In the genomic region with DNA sequence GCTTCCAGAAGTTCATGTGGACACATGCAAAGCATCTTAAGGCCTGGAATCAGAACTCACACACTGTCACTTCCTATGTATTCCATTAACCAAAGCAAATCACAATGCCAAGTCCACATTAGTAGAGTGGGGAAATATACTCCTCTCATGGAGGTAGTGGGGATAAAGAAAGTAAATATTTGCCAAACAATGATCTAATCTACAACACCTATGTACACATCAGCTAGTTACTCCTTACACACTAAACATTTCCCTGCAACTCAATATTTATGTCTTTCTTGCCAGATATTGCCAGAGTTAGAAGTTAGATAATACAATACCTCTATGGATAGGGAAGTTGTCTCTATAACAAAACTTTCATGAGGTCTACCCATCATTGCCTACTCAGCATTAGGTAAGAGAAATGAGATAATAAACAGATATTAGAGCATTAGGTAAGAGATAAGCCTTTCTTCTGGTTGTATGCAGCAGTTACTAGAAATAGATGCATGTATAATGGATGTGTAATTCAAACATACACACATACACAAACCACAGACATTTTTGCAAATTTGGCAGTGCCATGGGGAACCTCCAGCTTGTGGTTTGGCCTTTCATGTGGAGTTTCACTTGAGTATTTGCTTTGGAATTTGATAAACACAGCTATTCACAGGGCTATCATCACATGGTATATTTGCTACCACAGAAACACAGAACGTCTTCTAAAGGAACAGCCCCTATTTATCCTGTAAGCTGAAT, we compare ENCODE assay signal across 10 cellular contexts.
DNase-seq lines count a peak whose midpoint lies in the region; ATAC-seq and TF ChIP-seq lines count a peak whose summit lies in the region.
"Had no signal": no experiment of that assay in that cellular context is flagged by ENCODE, and none has a peak within 500 bp of the region (broad histone marks: within the 10 kb centered on the region; RNA-seq: fewer than 3 reads in every experiment).

No MANE protein-coding gene starts in this region.

- ATAC-seq in Panc1 (no peak), HG03432 (IDR thresholded peaks at IDR 0.05; ENCODE audit: unreplicated experiment) (no peak)

- no peak for TF ChIP-seq POLR2A in breast epithelium (IDR thresholded peaks at IDR 0.05)
- no peak for TF ChIP-seq POLR2A in sigmoid colon (IDR thresholded peaks at IDR 0.05)

- in situ Hi-C loops in Panc1 (cut with HindIII; ENCODE audit: low pct_unique_long_range_greater_than_20kb, low sequenced_read_pairs), result no loop called here

- no peak overlapping the region for H3K4me3 ChIP-seq in breast epithelium
- no peak overlapping the region for H3K4me3 ChIP-seq in Panc1 (ENCODE audit: low read depth in 2 of 2, low read length in 2 of 2)
- no peak overlapping the region for H3K4me3 ChIP-seq in sigmoid colon
- H3K4me3 ChIP-seq: colonic mucosa had no signal

- peaks cover 29% of the 10 kb centered on the region for H3K4me1 Mint-ChIP-seq in MCF 10A (ENCODE audit: insufficient read depth, unreplicated experiment)

- WGBS in sigmoid colon, 2 donors, result 5 to 36% methylated on average over 1 of the region's 1 CpG

- H3K4me1 ChIP-seq in breast epithelium (no peaks in the 10 kb centered on the region), Panc1 (ENCODE audit: control insufficient read depth, insufficient read depth, low read length) (no peaks in the 10 kb centered on the region), sigmoid colon (peaks cover 0 to 11% (median 4%) of the 10 kb centered on the region in 4 donors)
- H3K4me1 ChIP-seq: colonic mucosa had no signal

- peak; percentile 91 for DNase-seq in MCF 10A (ENCODE audit: unreplicated experiment)
- no peak for DNase-seq in breast epithelium (ENCODE audit: low spot score in 2 of 2)
- peak; percentile 59 for DNase-seq in Panc1 (ENCODE audit: low read depth, low spot score)
- peak; percentile 95 for DNase-seq in fibroblast of gingiva (ENCODE audit: low read depth)
- DNase-seq in sigmoid colon, result no peak
- DNase-seq in SHP77 treated with DMSO at 0.1 percent for 48 hours (lab: John Stamatoyannopoulos, UW), result no peak
- no peak for DNase-seq in NCI-H128 (lab: John Stamatoyannopoulos, UW; ENCODE audit: unreplicated experiment)
- DNase-seq: activated T-cell treated with anti-CD3 and anti-CD28 coated beads for 4 hours, colonic mucosa had no signal

- TF ChIP-seq CTCF in MCF 10A (IDR thresholded peaks at IDR 0.05; ENCODE audit: unreplicated experiment) (no peak), breast epithelium (IDR thresholded peaks at IDR 0.05) (no peak), Panc1 (IDR thresholded peaks at IDR 0.05) (no peak), sigmoid colon (IDR thresholded peaks at IDR 0.05) (no peak)

- intact Hi-C loops in MCF 10A (cut with micrococcal nuclease) (no loop called here), breast epithelium (cut with DNase I; ENCODE audit: low total_unique reads) (no loop called here), Panc1 (cut with micrococcal nuclease; ENCODE audit: unreplicated experiment) (no loop called here), sigmoid colon (cut with DNase I) (loop anchor here (10.0 kb wide), 2 partner anchors 98 to 888 kb away; no protein-coding TSS in a partner anchor)

- TF ChIP-seq EP300 in sigmoid colon (IDR thresholded peaks at IDR 0.05), result no peak

- CTCF ChIA-PET in MCF 10A (lab: Yijun Ruan, JAX), result interaction anchor here (1.4 kb wide), 1 partner anchor 30 kb away, joined by 10 read pairs; no protein-coding TSS in a partner anchor
- CTCF ChIA-PET in Panc1 (lab: Charles Lee), result no interaction called here

- POLR2A ChIA-PET in MCF 10A (lab: Yijun Ruan, JAX) (interaction anchor here (1.0 kb wide), 2 partner anchors 37 to 197 kb away, joined by 4 read pairs; a partner anchor contains a TSS), Panc1 (lab: Charles Lee) (no interaction called here)

- no peaks in the 10 kb centered on the region for H3K9me3 ChIP-seq in breast epithelium
- no peaks in the 10 kb centered on the region for H3K9me3 ChIP-seq in Panc1 (ENCODE audit: control insufficient read depth, insufficient read depth, low read depth, low read length)
- no peaks in the 10 kb centered on the region for H3K9me3 ChIP-seq in sigmoid colon
- H3K9me3 ChIP-seq: colonic mucosa had no signal

- H3K27me3 ChIP-seq in breast epithelium, result no peaks in the 10 kb centered on the region
- no peaks in the 10 kb centered on the region for H3K27me3 ChIP-seq in Panc1 (ENCODE audit: control insufficient read depth, insufficient read depth, low read length)
- H3K27me3 ChIP-seq in sigmoid colon, result no peaks in the 10 kb centered on the region
- H3K27me3 ChIP-seq: colonic mucosa had no signal

- H3K36me3 Mint-ChIP-seq in MCF 10A (ENCODE audit: insufficient read depth, unreplicated experiment), result no peaks in the 10 kb centered on the region

- peaks cover 31% of the 10 kb centered on the region for H3K27me3 Mint-ChIP-seq in MCF 10A (ENCODE audit: insufficient read depth, unreplicated experiment)

- no TSS peak for BruUV-seq in MCF 10A (replicated peaks; lab: Mats Ljungman, UMichigan)
- BruUV-seq in Panc1 (replicated peaks; lab: Mats Ljungman, UMichigan), result no TSS peak

- H3K27ac Mint-ChIP-seq in MCF 10A (ENCODE audit: low read depth, unreplicated experiment), result peak overlapping the region; percentile 31

- H3K27ac ChIP-seq in breast epithelium, result no peak overlapping the region
- no peak overlapping the region for H3K27ac ChIP-seq in Panc1 (ENCODE audit: low read length)
- no peak overlapping the region for H3K27ac ChIP-seq in sigmoid colon
- H3K27ac ChIP-seq: colonic mucosa had no signal

- no peak overlapping the region for H3K4me3 Mint-ChIP-seq in MCF 10A (ENCODE audit: unreplicated experiment)

- H3K9me3 Mint-ChIP-seq in MCF 10A (ENCODE audit: unreplicated experiment), result no peaks in the 10 kb centered on the region

- no peaks in the 10 kb centered on the region for H3K36me3 ChIP-seq in breast epithelium
- H3K36me3 ChIP-seq in Panc1 (ENCODE audit: control insufficient read depth, insufficient read depth, low read length), result no peaks in the 10 kb centered on the region
- H3K36me3 ChIP-seq in sigmoid colon, result no peaks in the 10 kb centered on the region
- H3K36me3 ChIP-seq: colonic mucosa had no signal

Comparison
In these comparisons a context has a peak if more than half of its experiments do, and no peak if none do; other contexts are left out.
1. DNase-seq: peak in MCF 10A (single experiment), Panc1 (single experiment) and fibroblast of gingiva (single experiment); none in breast epithelium (0 of 2), sigmoid colon (single experiment), SHP77 treated with DMSO at 0.1 percent for 48 hours (single experiment) and NCI-H128 (single experiment).